1 cellular context compared by ENCODE assay signal in the genomic region with DNA sequence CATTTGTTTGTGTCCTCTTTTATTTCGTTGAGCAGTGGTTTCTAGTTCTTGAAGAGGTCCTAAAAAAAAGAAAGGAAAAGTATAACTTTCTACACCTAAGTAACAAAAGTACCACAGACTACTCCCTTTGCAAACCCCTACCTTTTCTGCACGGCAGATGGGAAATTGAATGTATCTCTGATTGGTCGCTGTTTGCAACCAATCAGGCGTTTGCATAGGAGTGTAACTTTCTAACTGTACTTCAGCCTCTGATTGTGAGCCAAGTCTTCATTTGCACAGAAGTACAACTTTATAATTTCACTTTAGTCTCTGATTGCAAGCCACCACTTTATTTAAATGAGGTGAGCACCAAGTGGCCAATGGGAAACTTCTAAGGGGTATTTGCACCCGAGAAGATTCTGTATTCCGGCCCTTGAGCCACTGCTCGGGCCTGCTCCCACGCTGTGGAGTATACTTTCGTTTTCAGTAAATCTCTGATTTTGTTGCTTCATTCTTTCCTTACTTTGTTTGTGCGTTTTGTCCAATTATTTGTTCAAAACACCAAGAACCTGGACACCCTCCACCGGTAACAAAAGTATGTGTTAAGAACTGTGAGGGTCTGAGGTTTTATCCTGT.
TF ChIP-seq lines count a peak whose summit lies in the region.

No MANE protein-coding gene starts in this region.

TF ChIP-seq in A549, 52 proteins besides CTCF, POLR2A, EP300 and RAD21 (continued from another document):
- TF ChIP-seq, protein P1, sequence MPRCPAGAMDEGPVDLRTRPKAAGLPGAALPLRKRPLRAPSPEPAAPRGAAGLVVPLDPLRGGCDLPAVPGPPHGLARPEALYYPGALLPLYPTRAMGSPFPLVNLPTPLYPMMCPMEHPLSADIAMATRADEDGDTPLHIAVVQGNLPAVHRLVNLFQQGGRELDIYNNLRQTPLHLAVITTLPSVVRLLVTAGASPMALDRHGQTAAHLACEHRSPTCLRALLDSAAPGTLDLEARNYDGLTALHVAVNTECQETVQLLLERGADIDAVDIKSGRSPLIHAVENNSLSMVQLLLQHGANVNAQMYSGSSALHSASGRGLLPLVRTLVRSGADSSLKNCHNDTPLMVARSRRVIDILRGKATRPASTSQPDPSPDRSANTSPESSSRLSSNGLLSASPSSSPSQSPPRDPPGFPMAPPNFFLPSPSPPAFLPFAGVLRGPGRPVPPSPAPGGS (IDR thresholded peaks at IDR 0.05) = no peak
- TF ChIP-seq, protein P2, sequence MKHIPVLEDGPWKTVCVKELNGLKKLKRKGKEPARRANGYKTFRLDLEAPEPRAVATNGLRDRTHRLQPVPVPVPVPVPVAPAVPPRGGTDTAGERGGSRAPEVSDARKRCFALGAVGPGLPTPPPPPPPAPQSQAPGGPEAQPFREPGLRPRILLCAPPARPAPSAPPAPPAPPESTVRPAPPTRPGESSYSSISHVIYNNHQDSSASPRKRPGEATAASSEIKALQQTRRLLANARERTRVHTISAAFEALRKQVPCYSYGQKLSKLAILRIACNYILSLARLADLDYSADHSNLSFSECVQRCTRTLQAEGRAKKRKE (CRISPR knock-in tag; IDR thresholded peaks at IDR 0.05; ENCODE audit: low read depth) = no peak
- no peak for TF ChIP-seq ZNF302 (CRISPR knock-in tag; IDR thresholded peaks at IDR 0.05)
- TF ChIP-seq, protein P3, sequence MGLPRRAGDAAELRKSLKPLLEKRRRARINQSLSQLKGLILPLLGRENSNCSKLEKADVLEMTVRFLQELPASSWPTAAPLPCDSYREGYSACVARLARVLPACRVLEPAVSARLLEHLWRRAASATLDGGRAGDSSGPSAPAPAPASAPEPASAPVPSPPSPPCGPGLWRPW (IDR thresholded peaks at IDR 0.05) = no peak
- no peak for TF ChIP-seq POLR2AphosphoS2 (conservative IDR thresholded peaks at IDR 0.05; ENCODE audit: low read length)
- no peak for TF ChIP-seq MYC (IDR thresholded peaks at IDR 0.05; ENCODE audit: borderline replicate concordance, low read length)
- no peak for TF ChIP-seq MAZ (IDR thresholded peaks at IDR 0.05; ENCODE audit: borderline replicate concordance, low read depth, low read length)
- TF ChIP-seq, protein P4, sequence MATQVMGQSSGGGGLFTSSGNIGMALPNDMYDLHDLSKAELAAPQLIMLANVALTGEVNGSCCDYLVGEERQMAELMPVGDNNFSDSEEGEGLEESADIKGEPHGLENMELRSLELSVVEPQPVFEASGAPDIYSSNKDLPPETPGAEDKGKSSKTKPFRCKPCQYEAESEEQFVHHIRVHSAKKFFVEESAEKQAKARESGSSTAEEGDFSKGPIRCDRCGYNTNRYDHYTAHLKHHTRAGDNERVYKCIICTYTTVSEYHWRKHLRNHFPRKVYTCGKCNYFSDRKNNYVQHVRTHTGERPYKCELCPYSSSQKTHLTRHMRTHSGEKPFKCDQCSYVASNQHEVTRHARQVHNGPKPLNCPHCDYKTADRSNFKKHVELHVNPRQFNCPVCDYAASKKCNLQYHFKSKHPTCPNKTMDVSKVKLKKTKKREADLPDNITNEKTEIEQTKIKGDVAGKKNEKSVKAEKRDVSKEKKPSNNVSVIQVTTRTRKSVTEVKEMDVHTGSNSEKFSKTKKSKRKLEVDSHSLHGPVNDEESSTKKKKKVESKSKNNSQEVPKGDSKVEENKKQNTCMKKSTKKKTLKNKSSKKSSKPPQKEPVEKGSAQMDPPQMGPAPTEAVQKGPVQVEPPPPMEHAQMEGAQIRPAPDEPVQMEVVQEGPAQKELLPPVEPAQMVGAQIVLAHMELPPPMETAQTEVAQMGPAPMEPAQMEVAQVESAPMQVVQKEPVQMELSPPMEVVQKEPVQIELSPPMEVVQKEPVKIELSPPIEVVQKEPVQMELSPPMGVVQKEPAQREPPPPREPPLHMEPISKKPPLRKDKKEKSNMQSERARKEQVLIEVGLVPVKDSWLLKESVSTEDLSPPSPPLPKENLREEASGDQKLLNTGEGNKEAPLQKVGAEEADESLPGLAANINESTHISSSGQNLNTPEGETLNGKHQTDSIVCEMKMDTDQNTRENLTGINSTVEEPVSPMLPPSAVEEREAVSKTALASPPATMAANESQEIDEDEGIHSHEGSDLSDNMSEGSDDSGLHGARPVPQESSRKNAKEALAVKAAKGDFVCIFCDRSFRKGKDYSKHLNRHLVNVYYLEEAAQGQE (IDR thresholded peaks at IDR 0.05) = no peak
- no peak for TF ChIP-seq JUN (IDR thresholded peaks at IDR 0.05)
